ENCODE assay signal across 10 cellular contexts in the genomic region with DNA sequence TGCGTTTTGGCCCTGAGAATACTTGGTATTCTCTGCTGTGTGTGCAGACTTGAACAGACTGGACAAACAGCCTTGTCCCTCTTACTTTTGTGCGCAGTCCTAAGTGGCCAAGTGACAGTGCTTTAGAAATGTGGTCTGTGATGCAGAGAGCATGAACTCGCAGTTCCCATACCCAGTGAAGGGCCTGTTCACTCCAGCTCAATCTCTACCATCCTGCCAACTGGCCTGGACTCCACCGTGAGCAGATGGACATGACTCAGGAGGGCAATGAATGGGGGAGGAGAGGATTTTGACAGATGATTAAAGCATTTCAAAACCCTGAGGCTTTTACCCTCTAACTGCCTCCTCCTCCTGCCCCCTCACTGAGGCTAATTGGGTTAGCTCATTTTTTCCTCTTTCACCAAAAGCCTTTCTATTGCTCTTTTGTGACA.
A peak's percentile ranks its signal among the peaks of the same experiment; 100 is the strongest.
DNase-seq lines count a peak whose midpoint lies in the region; ATAC-seq and TF ChIP-seq lines count a peak whose summit lies in the region.
"Had no signal": no experiment of that assay in that cellular context is flagged by ENCODE, and none has a peak within 500 bp of the region (broad histone marks: within the 10 kb centered on the region; RNA-seq: fewer than 3 reads in every experiment).

No MANE protein-coding gene starts in this region.

- peak overlapping the region; percentile 58 for H3K27ac Mint-ChIP-seq in mesothelial cell of epicardium
- H3K27ac Mint-ChIP-seq: activated naive CD4-positive, alpha-beta T cell treated with anti-CD3 and anti-CD28 coated beads, Interleukin-2, amount 50 U/mL, for 72 hours had no signal

- TF ChIP-seq CTCF in AG09309 (IDR thresholded peaks at IDR 0.05; ENCODE audit: control insufficient read depth, insufficient read depth, low read depth, low read length, missing control alignments) (no peak), mesothelial cell of epicardium (IDR thresholded peaks at IDR 0.05; ENCODE audit: unreplicated experiment) (no peak)

- H3K4me3 Mint-ChIP-seq in mesothelial cell of epicardium = no peak overlapping the region

- H3K4me3 ChIP-seq in AG09309 (ENCODE audit: control insufficient read depth, low read depth, low read length) = no peak overlapping the region

- peak; percentile 75 for DNase-seq in AG09309 (ENCODE audit: low read depth)
- DNase-seq in MV-4-11 (lab: John Stamatoyannopoulos, UW) = peak; percentile 97
- peak in 56 of 61 donors; percentile 28 to 96 (median 69) for DNase-seq in caudate nucleus (lab: John Stamatoyannopoulos, UW)
- no peak for DNase-seq in mesothelial cell of epicardium (ENCODE audit: low spot score in 2 of 2, unreplicated experiment in 2 of 2)
- DNase-seq in effector CD4-positive, alpha-beta T cell = no peak

- peaks cover 3% of the 10 kb centered on the region for H3K36me3 Mint-ChIP-seq in mesothelial cell of epicardium
- H3K36me3 Mint-ChIP-seq: activated naive CD4-positive, alpha-beta T cell treated with anti-CD3 and anti-CD28 coated beads, Interleukin-2, amount 50 U/mL, for 72 hours had no signal

- H3K27ac ChIP-seq in caudate nucleus (ENCODE audit: low read depth, low read length) = peak overlapping the region; percentile 78
- H3K27ac ChIP-seq: KMS-11 had no signal

- peaks cover 6% of the 10 kb centered on the region for H3K27me3 Mint-ChIP-seq in mesothelial cell of epicardium (ENCODE audit: low read depth)

- peaks cover 57% of the 10 kb centered on the region for H3K4me1 Mint-ChIP-seq in mesothelial cell of epicardium

- no peak for ATAC-seq in GM21526 (IDR thresholded peaks at IDR 0.05; ENCODE audit: low FRiP score, unreplicated experiment)
- no peak for ATAC-seq in GM21723 (IDR thresholded peaks at IDR 0.05; ENCODE audit: unreplicated experiment)
- ATAC-seq in GM21825 (IDR thresholded peaks at IDR 0.05; ENCODE audit: unreplicated experiment) = no peak

- no peaks in the 10 kb centered on the region for H3K9me3 Mint-ChIP-seq in mesothelial cell of epicardium
- H3K9me3 Mint-ChIP-seq: activated naive CD4-positive, alpha-beta T cell treated with anti-CD3 and anti-CD28 coated beads, Interleukin-2, amount 50 U/mL, for 72 hours had no signal

Comparison
In these comparisons a context has a peak if more than half of its experiments do, and no peak if none do; other contexts are left out.
1. DNase-seq: peak in AG09309 (single experiment), MV-4-11 (single experiment) and caudate nucleus (56 of 61); none in mesothelial cell of epicardium (0 of 2) and effector CD4-positive, alpha-beta T cell (single experiment).